ENCODE assay signal across 8 cellular contexts in the genomic region with DNA sequence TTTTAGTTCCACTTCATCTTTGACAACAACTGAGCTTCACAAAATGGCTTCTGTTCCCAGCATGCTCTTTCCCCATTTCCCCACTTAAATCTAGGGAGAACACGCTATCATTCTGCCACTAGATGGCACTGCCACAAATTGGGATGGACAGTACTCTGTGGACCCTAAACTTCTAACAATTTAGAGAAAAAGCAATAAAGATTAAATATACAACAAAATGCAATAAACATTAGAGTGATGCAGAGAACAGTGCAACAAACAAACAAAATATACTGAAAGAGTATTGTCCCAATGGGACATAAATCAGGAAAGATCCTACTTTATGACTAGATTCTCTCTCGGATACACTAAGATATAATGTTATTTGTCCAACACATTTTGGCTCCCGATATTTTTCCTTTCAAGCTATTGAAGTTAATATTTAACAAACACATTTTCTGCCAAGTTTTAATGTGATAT.
DNase-seq lines count a peak whose midpoint lies in the region; ATAC-seq and TF ChIP-seq lines count a peak whose summit lies in the region.

No MANE protein-coding gene starts in this region.

- no peaks in the 10 kb centered on the region for H3K36me3 ChIP-seq in fibroblast of lung (ENCODE audit: control insufficient read depth, insufficient read depth, low read length)

- no peak overlapping the region for H3K4me3 ChIP-seq in GM12864 (ENCODE audit: low read depth, low read length)
- H3K4me3 ChIP-seq in fibroblast of lung (replicated peaks in 1 of 4; ENCODE audit: control extremely low read depth in 1 of 4, insufficient read depth in 1 of 4, low read depth in 3 of 4, low read length in 4 of 4), result no peak overlapping the region

- DNase-seq in AG20443 (ENCODE audit: low spot score), result peak; percentile 58
- no peak for DNase-seq in GM12864 (ENCODE audit: low read depth)
- peak; percentile 55 for DNase-seq in HT1080 (ENCODE audit: low read depth)
- peak; percentile 15 for DNase-seq in T1000 (lab: John Stamatoyannopoulos, UW)
- DNase-seq in fibroblast of lung (ENCODE audit: low read depth in 2 of 2), result peak; percentile 54 to 82
- peak; percentile 5 for DNase-seq in pulmonary artery endothelial cell (ENCODE audit: low read depth, low spot score)
- DNase-seq in NCI-H510A treated with DMSO at 0.1 percent for 48 hours (lab: John Stamatoyannopoulos, UW), result no peak

- peak overlapping the region; percentile 88 for H2AFZ ChIP-seq in fibroblast of lung (ENCODE audit: low read length)

- TF ChIP-seq CTCF in GM12864 (IDR thresholded peaks at IDR 0.05; ENCODE audit: low read depth, low read length, missing control alignments), result peak; percentile 46
- TF ChIP-seq CTCF in fibroblast of lung (conservative IDR thresholded peaks at IDR 0.05 in 1 of 2, IDR thresholded peaks at IDR 0.05 in 1 of 2; ENCODE audit: low read depth in 1 of 2, low read length in 2 of 2), result peak; percentile 68 to 73

- no peak overlapping the region for H3K27ac ChIP-seq in fibroblast of lung (ENCODE audit: insufficient read depth, low read length)

- H3K4me2 ChIP-seq in fibroblast of lung (ENCODE audit: extremely low read depth, insufficient read depth, low read length), result no peak overlapping the region

- H3K9ac ChIP-seq in fibroblast of lung (ENCODE audit: insufficient read depth, low read length), result no peak overlapping the region

- no peaks in the 10 kb centered on the region for H3K27me3 ChIP-seq in fibroblast of lung (ENCODE audit: control insufficient read depth, insufficient read depth, low read length)

- H3K9me3 ChIP-seq in fibroblast of lung (ENCODE audit: control insufficient read depth, insufficient read depth, low read depth, low read length), result no peaks in the 10 kb centered on the region

- ATAC-seq in GM19324 (IDR thresholded peaks at IDR 0.05; ENCODE audit: low FRiP score, unreplicated experiment), result no peak

- H3K79me2 ChIP-seq in fibroblast of lung (ENCODE audit: control insufficient read depth, insufficient read depth, low read length), result no peaks in the 10 kb centered on the region

- no peaks in the 10 kb centered on the region for H4K20me1 ChIP-seq in fibroblast of lung (ENCODE audit: control insufficient read depth, extremely low read depth, insufficient read depth, low read length)

- peaks cover 2% of the 10 kb centered on the region for H3K4me1 ChIP-seq in fibroblast of lung (ENCODE audit: control insufficient read depth, extremely low read depth, insufficient read depth, low read length)

Comparison
In these comparisons a context has a peak if more than half of its experiments do, and no peak if none do; other contexts are left out.
1. DNase-seq: peak in AG20443 (single experiment), HT1080 (single experiment), T1000 (single experiment), fibroblast of lung (2 of 2) and pulmonary artery endothelial cell (single experiment); none in GM12864 (single experiment) and NCI-H510A treated with DMSO at 0.1 percent for 48 hours (single experiment).